1 cellular context compared by ENCODE assay signal in genomic region chr2:220469201-220469600, GRCh38.
TF ChIP-seq lines count a peak whose summit lies in the region.

No MANE protein-coding gene starts in this region.

TF ChIP-seq in IMR-90, 13 proteins besides CTCF, POLR2A, EP300 and RAD21 (continued from another document):
- TF ChIP-seq ELK1 (IDR thresholded peaks at IDR 0.05; ENCODE audit: borderline replicate concordance, low read depth, low read length) (no peak), CHD1 (IDR thresholded peaks at IDR 0.05; ENCODE audit: low read depth, low read length) (no peak), RCOR1 (IDR thresholded peaks at IDR 0.05; ENCODE audit: insufficient replicate concordance, low read length) (no peak), RFX5 (IDR thresholded peaks at IDR 0.05; ENCODE audit: low read depth, low read length) (no peak), SMC3 (IDR thresholded peaks at IDR 0.05; ENCODE audit: low read depth, low read length) (no peak), USF2 (IDR thresholded peaks at IDR 0.05; ENCODE audit: low read depth, low read length) (no peak), BHLHE40 (IDR thresholded peaks at IDR 0.05; ENCODE audit: low read depth, low read length) (no peak), MAZ (IDR thresholded peaks at IDR 0.05; ENCODE audit: borderline replicate concordance, low read depth, low read length) (no peak)
